In the genomic region with DNA sequence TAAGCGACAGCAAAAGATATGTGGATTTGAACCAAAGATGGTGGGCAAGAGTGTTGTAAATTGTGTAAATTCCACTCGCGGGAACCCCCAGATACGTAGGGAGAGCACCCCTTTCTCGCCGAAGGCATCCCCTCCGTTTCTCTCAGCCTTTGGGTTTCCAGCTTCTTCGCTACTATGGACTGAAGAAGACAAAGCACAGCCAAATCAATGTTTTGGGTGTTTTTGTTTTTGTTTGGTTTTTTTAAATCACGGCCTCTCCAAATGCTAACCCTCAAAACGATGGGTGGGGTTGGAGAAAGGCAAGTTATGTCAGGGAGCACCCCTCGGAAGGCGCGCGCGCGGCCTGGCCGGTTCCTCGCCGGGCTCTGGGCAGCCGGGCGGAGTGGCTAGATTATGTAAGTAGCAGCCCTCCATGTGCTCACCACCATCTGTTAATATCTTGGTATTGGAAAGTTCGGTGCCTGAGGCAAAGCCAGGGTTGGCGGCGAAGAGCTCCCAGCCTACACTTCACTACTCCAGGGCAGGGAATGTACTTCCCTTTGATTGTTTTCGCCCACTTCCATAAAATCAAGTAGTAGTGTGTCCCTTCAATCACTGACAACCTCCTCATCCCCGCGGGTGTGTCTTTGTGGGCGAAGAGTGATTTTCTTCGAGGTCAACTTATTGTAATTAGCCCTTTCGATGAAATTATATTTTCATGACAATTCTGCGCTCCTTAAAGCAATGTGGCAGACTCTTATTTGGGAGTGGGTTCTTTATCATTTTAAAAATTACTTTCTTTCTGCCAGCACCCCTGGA, we compare ENCODE assay signal across 8 cellular contexts. TPM values are rescaled to one million over a fixed set of nuclear protein-coding genes. Genes with fewer than 3 reads are reported as not detected.
DNase-seq lines count a peak whose midpoint lies in the region; ATAC-seq and TF ChIP-seq lines count a peak whose summit lies in the region.

No MANE protein-coding gene starts in this region.

- TF ChIP-seq POLR2A in thyroid gland (IDR thresholded peaks at IDR 0.05): no peak

- in situ Hi-C loops in HAP-1 (cut with MboI; ENCODE audit: low sequenced_read_pairs): no loop called here

- no peaks in the 10 kb centered on the region for H3K36me3 ChIP-seq in heart right ventricle
- no peaks in the 10 kb centered on the region for H3K36me3 ChIP-seq in thyroid gland
- no peaks in the 10 kb centered on the region for H3K36me3 ChIP-seq in HAP-1 (replicated peaks)

- ATAC-seq in heart right ventricle: no peak
- ATAC-seq in Right ventricle myocardium inferior: no peak
- peak; percentile 13 for ATAC-seq in left lobe of liver

- DNase-seq in heart right ventricle (no peak), Right ventricle myocardium inferior (ENCODE audit: missing footprints) (no peak), SW480 (ENCODE audit: low spot score) (peak; percentile 51), left lobe of liver (ENCODE audit: low spot score) (peak; percentile 67), thyroid gland (peak; percentile 41 to 43), HAP-1 (ENCODE audit: low spot score in 2 of 2) (no peak), NCI-H1436 treated with DMSO at 0.1 percent for 48 hours (lab: John Stamatoyannopoulos, UW) (no peak), COR-L47 (lab: John Stamatoyannopoulos, UW) (no peak)

- H3K4me1 ChIP-seq in heart right ventricle (peaks cover 0 to 48% (median 17%) of the 10 kb centered on the region in 9 donors), thyroid gland (peaks cover 43 to 44% of the 10 kb centered on the region in 2 donors), HAP-1 (peaks cover 16% of the 10 kb centered on the region)

- H3K27ac ChIP-seq in heart right ventricle (no peak overlapping the region), thyroid gland (peak overlapping the region; percentile 18 to 92 (median 79))

- TF ChIP-seq CTCF in heart right ventricle (IDR thresholded peaks at IDR 0.05) (no peak), thyroid gland (IDR thresholded peaks at IDR 0.05) (no peak)

- WGBS in heart right ventricle, 2 donors: 45% methylated on average over 31 of the region's 31 CpGs
- WGBS in thyroid gland, 2 donors: 25 to 30% methylated on average over 30 to 31 of the region's 31 CpGs

- intact Hi-C loops in heart right ventricle (cut with DNase I): loop anchor here in 6 of 10 donors (2.0 to 10.0 kb wide), 6 partner anchors 121 to 611 kb away; no protein-coding TSS in a partner anchor
- intact Hi-C loops in Right ventricle myocardium inferior (cut with DNase I): loop anchor here (2.0 to 10.0 kb wide), 3 partner anchors 419 to 739 kb away; no protein-coding TSS in a partner anchor
- intact Hi-C loops in thyroid gland (cut with DNase I): no loop called here

- H3K4me3 ChIP-seq in heart right ventricle: peak overlapping the region in 7 of 10 donors; percentile 14 to 54 (median 46)
- H3K4me3 ChIP-seq in thyroid gland (replicated peaks in 1 of 3): peak overlapping the region in 1 of 3 donors; percentile 36
- no peak overlapping the region for H3K4me3 ChIP-seq in HAP-1

- peaks cover 5 to 100% (median 78%) of the 10 kb centered on the region in 7 donors for H3K27me3 ChIP-seq in heart right ventricle
- no peaks in the 10 kb centered on the region for H3K27me3 ChIP-seq in thyroid gland
- H3K27me3 ChIP-seq in HAP-1 (ENCODE audit: low read depth): no peaks in the 10 kb centered on the region

- H3K9me3 ChIP-seq in heart right ventricle: no peaks in the 10 kb centered on the region
- H3K9me3 ChIP-seq in thyroid gland: no peaks in the 10 kb centered on the region
- H3K9me3 ChIP-seq in HAP-1: no peaks in the 10 kb centered on the region

RNA-seq across cellular contexts. Expression of gene PROX1, which starts 4.0 kb away (rescaled TPM):
- total RNA-seq in heart right ventricle: 100 to 1,000 TPM in 8 of 10 donors, 10 to 100 TPM in 2; 52.6 to 132 (median 116) TPM
- polyA plus RNA-seq in heart right ventricle: 10 to 100 TPM in 1 of 2 donors, 1 to 10 TPM in 1; 2.5 to 10.2 TPM
- total RNA-seq in Right ventricle myocardium inferior: 82.9 TPM
- total RNA-seq in left lobe of liver: 173 TPM
- 10 to 100 TPM; 34.6 to 51.3 (median 38.4) TPM for total RNA-seq in thyroid gland

Comparison
In these comparisons a context has a peak if more than half of its experiments do, and no peak if none do; other contexts are left out.
1. DNase-seq: peak in SW480 (single experiment), left lobe of liver (single experiment) and thyroid gland (2 of 2); none in heart right ventricle (0 of 2), Right ventricle myocardium inferior (single experiment), HAP-1 (0 of 2), NCI-H1436 treated with DMSO at 0.1 percent for 48 hours (single experiment) and COR-L47 (single experiment).
2. H3K27ac ChIP-seq: peak in thyroid gland (3 of 3); none in heart right ventricle (0 of 10).